ENCODE assay signal across 15 cellular contexts in genomic region chr2:85712261-85712660, GRCh38. TPM values are rescaled to one million over a fixed set of nuclear protein-coding genes. Genes with fewer than 3 reads are reported as not detected.
DNase-seq lines count a peak whose midpoint lies in the region; ATAC-seq, FAIRE-seq and TF ChIP-seq lines count a peak whose summit lies in the region.
"Had no signal": no experiment of that assay in that cellular context is flagged by ENCODE, and none has a peak within 500 bp of the region (broad histone marks: within the 10 kb centered on the region; RNA-seq: fewer than 3 reads in every experiment).

No MANE protein-coding gene starts in this region.

- in situ Hi-C loops in transverse colon (cut with MboI; ENCODE audit: low pct_ligation_motif_present in 1 of 4, low pct_unique_long_range_greater_than_20kb in 1 of 4, low sequenced_read_pairs in 3 of 4): no loop called here

- TF ChIP-seq CTCF in coronary artery (IDR thresholded peaks at IDR 0.05) (no peak), transverse colon (IDR thresholded peaks at IDR 0.05) (no peak), mesothelial cell of epicardium (IDR thresholded peaks at IDR 0.05; ENCODE audit: unreplicated experiment) (no peak)

- CTCF ChIA-PET in naive thymus-derived CD4-positive, alpha-beta T cell (lab: Charles Lee): interaction anchor here (1.3 kb wide), 1 partner anchor 9 kb away, joined by 3 read pairs; no protein-coding TSS in a partner anchor

- no peak overlapping the region for H4K8ac ChIP-seq in mesendoderm (ENCODE audit: low read depth, low read length)

- H3K27me3 ChIP-seq in naive thymus-derived CD4-positive, alpha-beta T cell (ENCODE audit: control insufficient read depth in 2 of 2, insufficient read depth in 2 of 2, low read length in 2 of 2): peaks cover 0 to 4% of the 10 kb centered on the region in 2 donors
- no peaks in the 10 kb centered on the region for H3K27me3 ChIP-seq in transverse colon
- H3K27me3 ChIP-seq in mesendoderm (ENCODE audit: insufficient read depth, low read length, poor library complexity): no peaks in the 10 kb centered on the region
- H3K27me3 ChIP-seq: adrenal gland had no signal

- intact Hi-C loops in naive thymus-derived CD4-positive, alpha-beta T cell (cut with micrococcal nuclease): no loop called here
- intact Hi-C loops in transverse colon (cut with DNase I; ENCODE audit: low total_unique reads): loop anchor here (10.0 kb wide), 1 partner anchor 67 kb away; no protein-coding TSS in a partner anchor

- no peak for FAIRE-seq in RCC 7860 (lab: Jason Lieb, UNC)
- FAIRE-seq: keratinocyte, TTC549 had no signal

- H3K9me3 ChIP-seq in naive thymus-derived CD4-positive, alpha-beta T cell (ENCODE audit: control insufficient read depth in 2 of 3, low read length in 3 of 3): no peaks in the 10 kb centered on the region
- no peaks in the 10 kb centered on the region for H3K9me3 ChIP-seq in transverse colon
- H3K9me3 ChIP-seq: adrenal gland had no signal

- no peak overlapping the region for H4K5ac ChIP-seq in mesendoderm (ENCODE audit: low read length)

- no peak overlapping the region for H3K9ac ChIP-seq in mesendoderm (ENCODE audit: low read length)

- no peak overlapping the region for H2BK5ac ChIP-seq in mesendoderm (ENCODE audit: low read length)

- DNase-seq in NOMO-1 treated with dmso at 0.1 percent for 144 hours (lab: John Stamatoyannopoulos, UW; ENCODE audit: unreplicated experiment) (peak; percentile 42), coronary artery (ENCODE audit: low spot score) (no peak), transverse colon (no peak), mesothelial cell of epicardium (ENCODE audit: low spot score in 2 of 2, unreplicated experiment in 2 of 2) (no peak), RCC 7860 (ENCODE audit: low spot score) (no peak), mesendoderm (no peak)
- peak in 1 of 9 donors; percentile 8 for DNase-seq in naive thymus-derived CD4-positive, alpha-beta T cell
- DNase-seq: NCI-H1048; NCI-H510A treated with DMSO at 0.1 percent for 48 hours; stimulated activated CD4-positive, alpha-beta T cell treated with anti-CD3 and anti-CD28 coated beads, Interleukin-1b, Interleukin-23, amount 100 ng/mL, for 48 hours had no signal

- 60 to 75% methylated on average over 1 to 13 of the region's 13 CpGs for WGBS in transverse colon (ENCODE audit: low coverage in 1 of 2), 2 donors
- WGBS in mesendoderm (ENCODE audit: extremely low coverage, insufficient coverage, low lambda C conversion rate): no CpG with 5 or more reads among the region's 13 CpGs

- H3K18ac ChIP-seq in mesendoderm (ENCODE audit: low read length): no peak overlapping the region

- no peak overlapping the region for H3K27ac Mint-ChIP-seq in naive thymus-derived CD4-positive, alpha-beta T cell
- H3K27ac Mint-ChIP-seq in mesothelial cell of epicardium: no peak overlapping the region
- H3K27ac Mint-ChIP-seq: stimulated activated memory B cell treated with anti-CD40 and anti-IgM and Interleukin-4, amounts not matched to agents 10 μg/mL and 1 μg/mL and 100 μg/mL, for 72 hours had no signal

- POLR2A ChIA-PET in naive thymus-derived CD4-positive, alpha-beta T cell (lab: Charles Lee): no interaction called here

- H3K23ac ChIP-seq in mesendoderm (ENCODE audit: low read length): no peak overlapping the region

- peaks cover 0 to 3% (median under 1%) of the 10 kb centered on the region in 5 donors for H3K27me3 Mint-ChIP-seq in naive thymus-derived CD4-positive, alpha-beta T cell
- H3K27me3 Mint-ChIP-seq in mesothelial cell of epicardium (ENCODE audit: low read depth): peaks cover 10% of the 10 kb centered on the region

- no peak overlapping the region for H2BK120ac ChIP-seq in mesendoderm (ENCODE audit: low read depth, low read length)

- H2BK15ac ChIP-seq in mesendoderm (replicated peaks; ENCODE audit: low read depth): no peak overlapping the region

- H3K4me3 Mint-ChIP-seq in naive thymus-derived CD4-positive, alpha-beta T cell: no peak overlapping the region
- no peak overlapping the region for H3K4me3 Mint-ChIP-seq in mesothelial cell of epicardium
- H3K4me3 Mint-ChIP-seq: stimulated activated memory B cell treated with anti-CD40 and anti-IgM and Interleukin-4, amounts not matched to agents 10 μg/mL and 1 μg/mL and 100 μg/mL, for 72 hours had no signal

- H2AK5ac ChIP-seq in mesendoderm (ENCODE audit: low read length): no peak overlapping the region

- H3K79me2 ChIP-seq in mesendoderm (ENCODE audit: control insufficient read depth, insufficient read depth, low read length): no peaks in the 10 kb centered on the region

- H3K79me1 ChIP-seq in mesendoderm (ENCODE audit: low read length): no peaks in the 10 kb centered on the region

- H3K4me1 ChIP-seq in naive thymus-derived CD4-positive, alpha-beta T cell (ENCODE audit: control insufficient read depth in 2 of 2, insufficient read depth in 2 of 2, low read length in 2 of 2): no peaks in the 10 kb centered on the region
- peaks cover 0 to 47% (median 13%) of the 10 kb centered on the region in 4 donors for H3K4me1 ChIP-seq in transverse colon
- H3K4me1 ChIP-seq in mesendoderm (ENCODE audit: control insufficient read depth, low read depth, low read length): no peaks in the 10 kb centered on the region

- H3K56ac ChIP-seq in mesendoderm (ENCODE audit: low read length): no peak overlapping the region

- H3K27ac ChIP-seq in coronary artery (peak overlapping the region; percentile 61 to 84), transverse colon (peak overlapping the region; percentile 19 to 63 (median 45)), mesendoderm (ENCODE audit: low read depth, low read length) (no peak overlapping the region)
- no peak overlapping the region for H3K27ac ChIP-seq in naive thymus-derived CD4-positive, alpha-beta T cell (ENCODE audit: low read depth, low read length)

- H3K9me3 Mint-ChIP-seq in naive thymus-derived CD4-positive, alpha-beta T cell: no peaks in the 10 kb centered on the region
- H3K9me3 Mint-ChIP-seq in mesothelial cell of epicardium: no peaks in the 10 kb centered on the region
- H3K9me3 Mint-ChIP-seq: stimulated activated memory B cell treated with anti-CD40 and anti-IgM and Interleukin-4, amounts not matched to agents 10 μg/mL and 1 μg/mL and 100 μg/mL, for 72 hours had no signal

- peak; percentile 31 for ATAC-seq in naive thymus-derived CD4-positive, alpha-beta T cell
- ATAC-seq: stimulated activated memory B cell treated with anti-CD40 and anti-IgM and Interleukin-4, amounts not matched to agents 10 μg/mL and 1 μg/mL and 100 μg/mL, for 72 hours had no signal

- no peak for TF ChIP-seq POLR2A in transverse colon (IDR thresholded peaks at IDR 0.05)

- no peak overlapping the region for H3K4ac ChIP-seq in mesendoderm (ENCODE audit: low read depth, low read length)

- H3K4me3 ChIP-seq in coronary artery: no peak overlapping the region
- no peak overlapping the region for H3K4me3 ChIP-seq in naive thymus-derived CD4-positive, alpha-beta T cell (ENCODE audit: low read length)
- H3K4me3 ChIP-seq in transverse colon: no peak overlapping the region
- H3K4me3 ChIP-seq in mesendoderm (ENCODE audit: low read length): no peak overlapping the region
- H3K4me3 ChIP-seq: adrenal gland had no signal

- no peak overlapping the region for H3K4me2 ChIP-seq in mesendoderm (ENCODE audit: low read length)

- H3K36me3 Mint-ChIP-seq in naive thymus-derived CD4-positive, alpha-beta T cell: peaks cover 0 to 4% (median 0%) of the 10 kb centered on the region in 5 donors
- no peaks in the 10 kb centered on the region for H3K36me3 Mint-ChIP-seq in mesothelial cell of epicardium
- H3K36me3 Mint-ChIP-seq: stimulated activated memory B cell treated with anti-CD40 and anti-IgM and Interleukin-4, amounts not matched to agents 10 μg/mL and 1 μg/mL and 100 μg/mL, for 72 hours had no signal

- H3K36me3 ChIP-seq in naive thymus-derived CD4-positive, alpha-beta T cell (ENCODE audit: control insufficient read depth in 2 of 3, insufficient read depth in 3 of 3, low read length in 3 of 3): no peaks in the 10 kb centered on the region
- no peaks in the 10 kb centered on the region for H3K36me3 ChIP-seq in transverse colon
- H3K36me3 ChIP-seq in mesendoderm (ENCODE audit: control insufficient read depth, insufficient read depth, low read length): no peaks in the 10 kb centered on the region
- H3K36me3 ChIP-seq: adrenal gland had no signal

- H3K4me1 Mint-ChIP-seq in naive thymus-derived CD4-positive, alpha-beta T cell: peaks cover 0 to 69% (median 9%) of the 10 kb centered on the region in 7 donors
- peaks cover 13% of the 10 kb centered on the region for H3K4me1 Mint-ChIP-seq in mesothelial cell of epicardium

- no peak for TF ChIP-seq EP300 in transverse colon (IDR thresholded peaks at IDR 0.05; ENCODE audit: low read depth)

RNA-seq across cellular contexts. Expression of gene GNLY, which starts 18.1 kb away (rescaled TPM):
- total RNA-seq in naive thymus-derived CD4-positive, alpha-beta T cell: 100 to 1,000 TPM in 2 of 5 experiments, 10 to 100 TPM in 1, 1 to 10 TPM in 2; 5.9 to 780 (median 84.7) TPM
- 10 to 100 TPM; 11.1 to 13.5 TPM for polyA plus RNA-seq in naive thymus-derived CD4-positive, alpha-beta T cell
- total RNA-seq in transverse colon: 10 to 100 TPM in 1 of 4 donors, 1 to 10 TPM in 1, not detected in 2; 5.2 to 11.7 TPM
- total RNA-seq in mesothelial cell of epicardium: 0.43 TPM in 1 of 3 replicates, not detected in the others
- polyA plus RNA-seq in mesendoderm (2013, experiment 1 of 2): not detected
- polyA plus RNA-seq in mesendoderm (2013, experiment 2 of 2): not detected
- total RNA-seq: dermis microvascular lymphatic vessel endothelial cell had no signal
- polyA plus RNA-seq: keratinocyte had no signal

RNA-seq across cellular contexts. Expression of gene ATOH8, which starts 41.5 kb away (rescaled TPM):
- under 1 TPM in 2 of 5 experiments, not detected in 3; 0.42 to 0.73 TPM for total RNA-seq in naive thymus-derived CD4-positive, alpha-beta T cell
- not detected for polyA plus RNA-seq in naive thymus-derived CD4-positive, alpha-beta T cell
- total RNA-seq in transverse colon: 10 to 100 TPM in 3 of 4 donors, 1 to 10 TPM in 1; 7.4 to 32.6 (median 14.4) TPM
- total RNA-seq in mesothelial cell of epicardium: 12.6 to 13.8 TPM (median 12.7 TPM) in 3 replicates
- polyA plus RNA-seq in mesendoderm (2013, experiment 1 of 2): 0.37 TPM
- polyA plus RNA-seq in mesendoderm (2013, experiment 2 of 2): 0.39 TPM
- polyA plus RNA-seq: keratinocyte had no signal

RNA-seq across cellular contexts. Expression of gene SFTPB, which starts 44.3 kb away (rescaled TPM):
- total RNA-seq in naive thymus-derived CD4-positive, alpha-beta T cell: not detected
- polyA plus RNA-seq in naive thymus-derived CD4-positive, alpha-beta T cell: not detected
- total RNA-seq in transverse colon (not detected), mesothelial cell of epicardium (not detected in 3 replicates)
- polyA plus RNA-seq in mesendoderm (2013, experiment 1 of 2): not detected
- not detected for polyA plus RNA-seq in mesendoderm (2013, experiment 2 of 2)
- total RNA-seq: dermis microvascular lymphatic vessel endothelial cell had no signal
- polyA plus RNA-seq: keratinocyte had no signal

Comparison
In these comparisons a context has a peak if more than half of its experiments do, and no peak if none do; other contexts are left out.
1. H3K27ac ChIP-seq: peak in coronary artery (2 of 2) and transverse colon (4 of 4); none in naive thymus-derived CD4-positive, alpha-beta T cell (single experiment) and mesendoderm (single experiment).